Comparison of ENCODE assay signal across 26 cellular contexts in genomic region chr4:11701978-11702377, GRCh38.
"Had no signal": no experiment of that assay in that cellular context is flagged by ENCODE, and none has a peak within 500 bp of the region (broad histone marks: within the 10 kb centered on the region; RNA-seq: fewer than 3 reads in every experiment).

No MANE protein-coding gene starts in this region.

- H3K27ac ChIP-seq: body of pancreas, hepatocyte, sigmoid colon, transverse colon, uterus had no signal

- H2AFZ ChIP-seq: hepatocyte had no signal

- H3K9me3 ChIP-seq: body of pancreas, sigmoid colon, transverse colon, uterus had no signal

- H3K4me2 ChIP-seq: hepatocyte had no signal

- H3K4me3 ChIP-seq: body of pancreas, hepatocyte, sigmoid colon, smooth muscle cell, transverse colon, uterus had no signal

- H3K36me3 ChIP-seq: sigmoid colon, transverse colon, uterus had no signal

- DNase-seq: activated CD4-positive, alpha-beta memory T cell treated with anti-CD3 and anti-CD28 coated beads, Interleukin-2, amount 10 ng/mL, durations not matched to agents 7 days and 5 days; activated CD4-positive, alpha-beta T cell treated with anti-CD3 and anti-CD28 coated beads, Interleukin-2, amount 10 ng/mL, durations not matched to agents 24 days and 14 days; activated CD4-positive, CD25-positive, alpha-beta regulatory T cell; activated CD8-positive, alpha-beta memory T cell treated with anti-CD3 and anti-CD28 coated beads, Interleukin-2, amount 10 ng/mL, durations not matched to agents 7 days and 5 days; activated gamma-delta T cell; activated naive CD4-positive, alpha-beta T cell treated with anti-CD3 and anti-CD28 coated beads, Interleukin-2, amount 50 U/mL, for 16 hours; activated naive CD8-positive, alpha-beta T cell treated with anti-CD3 and anti-CD28 coated beads, Interleukin-2, amount 50 U/mL, for 24 hours; activated T-cell treated with anti-CD3 and anti-CD28 coated beads for 4 hours; body of pancreas; erythroblast; foreskin fibroblast; left ventricle myocardium superior; mammary epithelial cell; midbrain; natural killer cell; retina; sigmoid colon; stimulated activated CD4-positive, alpha-beta T cell treated with anti-CD3 and anti-CD28 coated beads, Interleukin-15, amount 100 ng/mL, for 24 hours; stimulated activated CD8-positive, alpha-beta memory T cell treated with anti-CD3 and anti-CD28 coated beads, Interleukin-4, amount 100 ng/mL, for 48 hours; stimulated activated naive B cell treated with anti-CD40 and anti-IgM and Interleukin-4, amounts not matched to agents 10 μg/mL and 1 μg/mL and 100 μg/mL, for 72 hours; T-helper 9 cell; transverse colon; uterus had no signal

- FAIRE-seq: endometrium had no signal

- H3K27me3 ChIP-seq: body of pancreas, hepatocyte, sigmoid colon, transverse colon, uterus had no signal

- ATAC-seq: activated CD8-positive, alpha-beta memory T cell treated with anti-CD3 and anti-CD28 coated beads, Interleukin-2, amount 10 ng/mL, durations not matched to agents 7 days and 5 days; activated naive CD8-positive, alpha-beta T cell treated with anti-CD3 and anti-CD28 coated beads, Interleukin-2, amount 50 U/mL, for 24 hours; body of pancreas; left ventricle myocardium superior; natural killer cell; stimulated activated naive B cell treated with anti-CD40 and anti-IgM and Interleukin-4, amounts not matched to agents 10 μg/mL and 1 μg/mL and 100 μg/mL, for 72 hours had no signal

- H3K79me2 ChIP-seq: hepatocyte had no signal

- H3K4me1 ChIP-seq: body of pancreas, sigmoid colon, transverse colon, uterus had no signal
